ENCODE assay signal across 1 cellular context in genomic region chr14:79809849-79810612, GRCh38.
TF ChIP-seq lines count a peak whose summit lies in the region.

No MANE protein-coding gene starts in this region.

TF ChIP-seq in H1, 55 proteins besides CTCF, POLR2A, EP300 and RAD21 (continued from another document):
- no peak for TF ChIP-seq CHD7 (IDR thresholded peaks at IDR 0.05; ENCODE audit: insufficient replicate concordance, low read length)
- TF ChIP-seq CREB1 (IDR thresholded peaks at IDR 0.05): no peak
- TF ChIP-seq KDM5A (IDR thresholded peaks at IDR 0.05; ENCODE audit: low read length): no peak
- no peak for TF ChIP-seq EZH2 (IDR thresholded peaks at IDR 0.05; ENCODE audit: low read depth, low read length, severe bottlenecking)
TF ChIP-seq in H1: peak in this region for 0.
